1 cellular context compared by ENCODE assay signal in genomic region chr17:19041871-19042270, GRCh38. TPM values are rescaled to one million over a fixed set of nuclear protein-coding genes. Genes with fewer than 3 reads are reported as not detected.
"Had no signal": no experiment of that assay in that cellular context is flagged by ENCODE, and none has a peak within 500 bp of the region (broad histone marks: within the 10 kb centered on the region; RNA-seq: fewer than 3 reads in every experiment).

No MANE protein-coding gene starts in this region.

RNA-seq across cellular contexts. Expression of gene GRAP, which starts 4.9 kb away (rescaled TPM):
- total RNA-seq: osteoblast had no signal
